Comparison of ENCODE assay signal across 8 cellular contexts in the genomic region with DNA sequence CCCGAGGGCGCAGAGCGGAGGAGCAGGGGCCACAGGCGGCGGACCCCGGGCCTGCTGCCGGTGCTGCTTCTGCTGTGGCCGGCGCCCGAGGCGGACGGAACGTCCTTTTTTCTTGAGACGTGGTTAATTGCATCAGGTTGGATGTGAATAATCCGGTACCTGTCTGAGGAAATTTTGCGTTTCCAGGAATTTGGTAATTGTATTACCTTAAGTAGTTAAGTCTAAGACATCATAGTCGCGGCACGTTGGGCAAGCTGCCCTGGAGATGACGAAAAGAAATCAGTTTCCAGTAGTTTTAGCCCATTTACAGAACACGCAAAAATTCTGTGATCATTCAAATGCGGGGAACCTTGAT. TPM values are rescaled to one million over a fixed set of nuclear protein-coding genes. Genes with fewer than 3 reads are reported as not detected.
DNase-seq lines count a peak whose midpoint lies in the region; ATAC-seq and TF ChIP-seq lines count a peak whose summit lies in the region.

No MANE protein-coding gene starts in this region.

- H3K36me3 ChIP-seq in CD4-positive, alpha-beta memory T cell (ENCODE audit: insufficient read depth, low read length), result no peaks in the 10 kb centered on the region
- H3K36me3 ChIP-seq in NT2/D1 (ENCODE audit: insufficient read depth, insufficient read length, low read length), result no peaks in the 10 kb centered on the region
- H3K36me3 ChIP-seq in neural progenitor cell, result no peaks in the 10 kb centered on the region

- no peak for DNase-seq in CD4-positive, alpha-beta memory T cell
- no peak for DNase-seq in NT2/D1 (ENCODE audit: low read depth, low spot score)
- DNase-seq in endothelial cell (ENCODE audit: low spot score), result no peak
- DNase-seq in neural progenitor cell (ENCODE audit: low spot score), result no peak
- DNase-seq in occipital lobe (lab: John Stamatoyannopoulos, UW), result no peak

- CTCF ChIA-PET in CD4-positive, alpha-beta memory T cell (lab: Charles Lee; ENCODE audit: partially characterized antibody), result interaction anchor here (1.4 kb wide), 1 partner anchor 29 kb away, joined by 4 read pairs; no protein-coding TSS in a partner anchor

- no peak for TF ChIP-seq CTCF in endothelial cell (IDR thresholded peaks at IDR 0.05; ENCODE audit: unreplicated experiment)
- no peak for TF ChIP-seq CTCF in neural progenitor cell (IDR thresholded peaks at IDR 0.05)

- peak overlapping the region; percentile 75 for H2AFZ ChIP-seq in neural progenitor cell (replicated peaks)

- peaks cover 25% of the 10 kb centered on the region for H3K4me1 ChIP-seq in CD4-positive, alpha-beta memory T cell (ENCODE audit: insufficient read depth, low read length)
- H3K4me1 ChIP-seq in NT2/D1 (ENCODE audit: insufficient read depth, insufficient read length), result no peaks in the 10 kb centered on the region
- peaks cover 24% of the 10 kb centered on the region for H3K4me1 ChIP-seq in neural progenitor cell

- peak overlapping the region; percentile 92 for H3K4me2 ChIP-seq in neural progenitor cell

- H3K9ac ChIP-seq in NT2/D1 (ENCODE audit: insufficient read length, low read depth) (peak overlapping the region; percentile 96), neural progenitor cell (peak overlapping the region; percentile 91)

- peaks cover 13 to 39% (median 22%) of the 10 kb centered on the region in 4 donors for H3K4me1 Mint-ChIP-seq in CD4-positive, alpha-beta memory T cell
- H3K4me1 Mint-ChIP-seq in endothelial cell (ENCODE audit: unreplicated experiment) (peaks cover 21% of the 10 kb centered on the region), neural progenitor cell (peaks cover 41% of the 10 kb centered on the region)

- no peaks in the 10 kb centered on the region for H3K27me3 Mint-ChIP-seq in CD4-positive, alpha-beta memory T cell
- H3K27me3 Mint-ChIP-seq in endothelial cell (ENCODE audit: unreplicated experiment) (no peaks in the 10 kb centered on the region), neural progenitor cell (ENCODE audit: insufficient read depth, low read depth) (peaks cover 9% of the 10 kb centered on the region)

- peaks cover 0 to 3% of the 10 kb centered on the region in 2 donors for H3K36me3 Mint-ChIP-seq in CD4-positive, alpha-beta memory T cell
- H3K36me3 Mint-ChIP-seq in endothelial cell (ENCODE audit: low read depth, unreplicated experiment) (no peaks in the 10 kb centered on the region), neural progenitor cell (peaks cover 3% of the 10 kb centered on the region)

- H4K20me1 ChIP-seq in neural progenitor cell (ENCODE audit: low read depth), result peaks cover 52% of the 10 kb centered on the region

- no peak for ATAC-seq in HG03521 (IDR thresholded peaks at IDR 0.05; ENCODE audit: unreplicated experiment)
- no peak for ATAC-seq in HG03520 (IDR thresholded peaks at IDR 0.05; ENCODE audit: unreplicated experiment)
- no peak for ATAC-seq in GM19328 (IDR thresholded peaks at IDR 0.05; ENCODE audit: unreplicated experiment)

- intact Hi-C loops in CD4-positive, alpha-beta memory T cell (cut with micrococcal nuclease), result no loop called here

- H3K79me2 ChIP-seq in neural progenitor cell (ENCODE audit: low read depth), result peaks cover 54% of the 10 kb centered on the region

- H3K27ac Mint-ChIP-seq in CD4-positive, alpha-beta memory T cell, result peak overlapping the region in 6 of 7 donors; percentile 46 to 79 (median 66)
- H3K27ac Mint-ChIP-seq in endothelial cell (ENCODE audit: unreplicated experiment), result peak overlapping the region; percentile 50
- peak overlapping the region; percentile 74 for H3K27ac Mint-ChIP-seq in neural progenitor cell

- peak overlapping the region; percentile 76 to 91 (median 88) for H3K4me3 Mint-ChIP-seq in CD4-positive, alpha-beta memory T cell
- H3K4me3 Mint-ChIP-seq in endothelial cell (ENCODE audit: unreplicated experiment), result peak overlapping the region; percentile 93
- H3K4me3 Mint-ChIP-seq in neural progenitor cell, result peak overlapping the region; percentile 90

- H3F3A ChIP-seq in neural progenitor cell (ENCODE audit: low read depth), result peaks cover 35% of the 10 kb centered on the region

- no peaks in the 10 kb centered on the region for H3K9me3 Mint-ChIP-seq in CD4-positive, alpha-beta memory T cell
- no peaks in the 10 kb centered on the region for H3K9me3 Mint-ChIP-seq in endothelial cell (ENCODE audit: unreplicated experiment)
- no peaks in the 10 kb centered on the region for H3K9me3 Mint-ChIP-seq in neural progenitor cell

- peak overlapping the region; percentile 86 for H3K27ac ChIP-seq in CD4-positive, alpha-beta memory T cell (ENCODE audit: low read depth, low read length)
- H3K27ac ChIP-seq in neural progenitor cell, result peak overlapping the region; percentile 85

- POLR2A ChIA-PET in CD4-positive, alpha-beta memory T cell (lab: Charles Lee; ENCODE audit: partially characterized antibody), result interaction anchor here (0.6 to 2.0 kb wide), 5 partner anchors 15 to 261 kb away, joined by 3 to 11 read pairs (median 3); partner anchors contain the start of gene ADORA2A

- peak overlapping the region; percentile 52 to 87 for H3K4me3 ChIP-seq in CD4-positive, alpha-beta memory T cell (ENCODE audit: low read length in 2 of 2)
- H3K4me3 ChIP-seq in NT2/D1 (ENCODE audit: insufficient read length, low read depth) (peak overlapping the region; percentile 95), neural progenitor cell (peak overlapping the region; percentile 91)

- no peaks in the 10 kb centered on the region for H3K27me3 ChIP-seq in CD4-positive, alpha-beta memory T cell (ENCODE audit: insufficient read depth, low read length)
- H3K27me3 ChIP-seq in NT2/D1 (ENCODE audit: insufficient read depth, insufficient read length) (no peaks in the 10 kb centered on the region), neural progenitor cell (no peaks in the 10 kb centered on the region)

- no peaks in the 10 kb centered on the region for H3K9me3 ChIP-seq in CD4-positive, alpha-beta memory T cell (ENCODE audit: control insufficient read depth in 1 of 2, low read length in 2 of 2)
- H3K9me3 ChIP-seq in NT2/D1 (ENCODE audit: insufficient read depth, low read length) (no peaks in the 10 kb centered on the region), neural progenitor cell (ENCODE audit: low read depth) (no peaks in the 10 kb centered on the region)

RNA-seq across cellular contexts. Expression of gene SPECC1L, which starts 0.8 kb away (rescaled TPM):
- 10 to 100 TPM; 51.1 to 62.1 TPM for total RNA-seq in CD4-positive, alpha-beta memory T cell
- 10 to 100 TPM in 1 of 2 donors, 1 to 10 TPM in 1; 4.3 to 12.9 TPM for polyA plus RNA-seq in CD4-positive, alpha-beta memory T cell
- total RNA-seq in endothelial cell (ENCODE audit: unreplicated experiment), result 80.6 TPM
- 35.8 and 48.9 TPM in 2 replicates for total RNA-seq in neural progenitor cell (ENCODE audit: low replicate concordance)
- 49.0 TPM for total RNA-seq in occipital lobe

RNA-seq across cellular contexts. Expression of gene GGT5, which starts 26.5 kb away (rescaled TPM):
- not detected for total RNA-seq in CD4-positive, alpha-beta memory T cell
- polyA plus RNA-seq in CD4-positive, alpha-beta memory T cell, result not detected
- total RNA-seq in endothelial cell (ENCODE audit: unreplicated experiment) (1.6 TPM), neural progenitor cell (ENCODE audit: low replicate concordance) (not detected in 2 replicates), occipital lobe (0.94 TPM)
